ENCODE assay signal across 9 cellular contexts in genomic region chr6:22141271-22141745, GRCh38.
DNase-seq lines count a peak whose midpoint lies in the region; ATAC-seq and TF ChIP-seq lines count a peak whose summit lies in the region.
"Had no signal": no experiment of that assay in that cellular context is flagged by ENCODE, and none has a peak within 500 bp of the region (broad histone marks: within the 10 kb centered on the region; RNA-seq: fewer than 3 reads in every experiment).

No MANE protein-coding gene starts in this region.

- POLR2A ChIA-PET in activated CD4-positive, alpha-beta T cell treated with anti-CD3 and anti-CD28 coated beads, Interleukin-2, amount 10 ng/mL, durations not matched to agents 7 days and 5 days (lab: Charles Lee) = no interaction called here

- peaks cover 1% of the 10 kb centered on the region for H3K36me3 Mint-ChIP-seq in activated CD4-positive, alpha-beta T cell treated with anti-CD3 and anti-CD28 coated beads, Interleukin-2, amount 10 ng/mL, durations not matched to agents 7 days and 5 days (ENCODE audit: low read depth)

- no peak for TF ChIP-seq CTCF in GM10266 (IDR thresholded peaks at IDR 0.05; ENCODE audit: control insufficient read depth, insufficient read depth, low read depth, missing control alignments)

- H3K27ac Mint-ChIP-seq in stimulated activated naive CD8-positive, alpha-beta T cell treated with anti-CD3 and anti-CD28 coated beads, Interleukin-15, amount 100 ng/mL, for 72 hours = no peak overlapping the region
- H3K27ac Mint-ChIP-seq in activated CD4-positive, alpha-beta T cell treated with anti-CD3 and anti-CD28 coated beads, Interleukin-2, amount 10 ng/mL, durations not matched to agents 7 days and 5 days = no peak overlapping the region
- H3K27ac Mint-ChIP-seq: activated naive CD4-positive, alpha-beta T cell treated with anti-CD3 and anti-CD28 coated beads for 36 hours had no signal

- peaks cover 11% of the 10 kb centered on the region for H3K4me1 Mint-ChIP-seq in stimulated activated naive CD8-positive, alpha-beta T cell treated with anti-CD3 and anti-CD28 coated beads, Interleukin-15, amount 100 ng/mL, for 72 hours
- peaks cover 4% of the 10 kb centered on the region for H3K4me1 Mint-ChIP-seq in activated CD4-positive, alpha-beta T cell treated with anti-CD3 and anti-CD28 coated beads, Interleukin-2, amount 10 ng/mL, durations not matched to agents 7 days and 5 days

- intact Hi-C loops in left colon (cut with DNase I, micrococcal nuclease) = no loop called here

- peak; percentile 28 for ATAC-seq in stimulated activated naive CD8-positive, alpha-beta T cell treated with anti-CD3 and anti-CD28 coated beads, Interleukin-15, Interleukin-2, amounts not matched to agents 100 U/mL and 50 U/mL, for 24 hours
- no peak for ATAC-seq in stimulated activated naive CD8-positive, alpha-beta T cell treated with anti-CD3 and anti-CD28 coated beads, Interleukin-15, amount 100 ng/mL, for 72 hours
- ATAC-seq in SK-N-SH treated with all-trans-retinoic acid at 6 μM for 48 hours (peak; percentile 10; the same call in 2 of the 3 replicates), left colon (peak; percentile 22), GM18511 (IDR thresholded peaks at IDR 0.05; ENCODE audit: unreplicated experiment) (no peak)

- H3K27me3 Mint-ChIP-seq in stimulated activated naive CD8-positive, alpha-beta T cell treated with anti-CD3 and anti-CD28 coated beads, Interleukin-15, amount 100 ng/mL, for 72 hours = peaks cover 21% of the 10 kb centered on the region
- peaks cover 21% of the 10 kb centered on the region for H3K27me3 Mint-ChIP-seq in activated CD4-positive, alpha-beta T cell treated with anti-CD3 and anti-CD28 coated beads, Interleukin-2, amount 10 ng/mL, durations not matched to agents 7 days and 5 days

- CTCF ChIA-PET in activated CD4-positive, alpha-beta T cell treated with anti-CD3 and anti-CD28 coated beads, Interleukin-2, amount 10 ng/mL, durations not matched to agents 7 days and 5 days (lab: Charles Lee) = no interaction called here

- H3K4me3 Mint-ChIP-seq in stimulated activated naive CD8-positive, alpha-beta T cell treated with anti-CD3 and anti-CD28 coated beads, Interleukin-15, amount 100 ng/mL, for 72 hours = no peak overlapping the region
- H3K4me3 Mint-ChIP-seq in activated CD4-positive, alpha-beta T cell treated with anti-CD3 and anti-CD28 coated beads, Interleukin-2, amount 10 ng/mL, durations not matched to agents 7 days and 5 days = no peak overlapping the region
- H3K4me3 Mint-ChIP-seq: activated naive CD4-positive, alpha-beta T cell treated with anti-CD3 and anti-CD28 coated beads for 36 hours had no signal

- no peak for DNase-seq in stimulated activated naive CD8-positive, alpha-beta T cell treated with anti-CD3 and anti-CD28 coated beads, Interleukin-15, Interleukin-2, amounts not matched to agents 100 U/mL and 50 U/mL, for 24 hours
- DNase-seq in stimulated activated naive CD8-positive, alpha-beta T cell treated with anti-CD3 and anti-CD28 coated beads, Interleukin-15, amount 100 ng/mL, for 72 hours = no peak
- no peak for DNase-seq in left colon
- no peak for DNase-seq in NCI-H524 (lab: John Stamatoyannopoulos, UW)
- no peak for DNase-seq in GM10266 (ENCODE audit: extremely low spot score)
- DNase-seq in activated CD4-positive, alpha-beta T cell treated with anti-CD3 and anti-CD28 coated beads, Interleukin-2, amount 10 ng/mL, durations not matched to agents 7 days and 5 days = no peak
- DNase-seq: activated naive CD4-positive, alpha-beta T cell treated with anti-CD3 and anti-CD28 coated beads for 36 hours had no signal

- H3K9me3 Mint-ChIP-seq in stimulated activated naive CD8-positive, alpha-beta T cell treated with anti-CD3 and anti-CD28 coated beads, Interleukin-15, amount 100 ng/mL, for 72 hours = no peaks in the 10 kb centered on the region
- H3K9me3 Mint-ChIP-seq in activated CD4-positive, alpha-beta T cell treated with anti-CD3 and anti-CD28 coated beads, Interleukin-2, amount 10 ng/mL, durations not matched to agents 7 days and 5 days = no peaks in the 10 kb centered on the region
- H3K9me3 Mint-ChIP-seq: activated naive CD4-positive, alpha-beta T cell treated with anti-CD3 and anti-CD28 coated beads for 36 hours had no signal

TF ChIP-seq in SK-N-SH treated with all-trans-retinoic acid at 6 μM for 48 hours, 23 proteins besides CTCF, POLR2A, EP300 and RAD21 (continues in another document):
- peak; percentile 79 for TF ChIP-seq ISL1 (CRISPR knock-in tag; IDR thresholded peaks at IDR 0.05)
- TF ChIP-seq ZFP30 (CRISPR knock-in tag; IDR thresholded peaks at IDR 0.05) = peak; percentile 72; the same call in 1 of the 2 replicates
- TF ChIP-seq ZNF8 (CRISPR knock-in tag; IDR thresholded peaks at IDR 0.05) = no peak
- no peak for TF ChIP-seq TOX (CRISPR knock-in tag; IDR thresholded peaks at IDR 0.05; ENCODE audit: borderline replicate concordance)
- no peak for TF ChIP-seq GLIS3 (CRISPR knock-in tag; IDR thresholded peaks at IDR 0.05)
- no peak for TF ChIP-seq ESRRG (CRISPR knock-in tag; IDR thresholded peaks at IDR 0.05)
- no peak for TF ChIP-seq OSR1 (CRISPR knock-in tag; IDR thresholded peaks at IDR 0.05)
- TF ChIP-seq, protein P1, sequence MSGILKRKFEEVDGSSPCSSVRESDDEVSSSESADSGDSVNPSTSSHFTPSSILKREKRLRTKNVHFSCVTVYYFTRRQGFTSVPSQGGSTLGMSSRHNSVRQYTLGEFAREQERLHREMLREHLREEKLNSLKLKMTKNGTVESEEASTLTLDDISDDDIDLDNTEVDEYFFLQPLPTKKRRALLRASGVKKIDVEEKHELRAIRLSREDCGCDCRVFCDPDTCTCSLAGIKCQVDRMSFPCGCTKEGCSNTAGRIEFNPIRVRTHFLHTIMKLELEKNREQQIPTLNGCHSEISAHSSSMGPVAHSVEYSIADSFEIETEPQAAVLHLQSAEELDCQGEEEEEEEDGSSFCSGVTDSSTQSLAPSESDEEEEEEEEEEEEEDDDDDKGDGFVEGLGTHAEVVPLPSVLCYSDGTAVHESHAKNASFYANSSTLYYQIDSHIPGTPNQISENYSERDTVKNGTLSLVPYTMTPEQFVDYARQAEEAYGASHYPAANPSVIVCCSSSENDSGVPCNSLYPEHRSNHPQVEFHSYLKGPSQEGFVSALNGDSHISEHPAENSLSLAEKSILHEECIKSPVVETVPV (CRISPR knock-in tag; IDR thresholded peaks at IDR 0.05) = no peak
- no peak for TF ChIP-seq BACH2 (CRISPR knock-in tag; IDR thresholded peaks at IDR 0.05; ENCODE audit: borderline replicate concordance)
- TF ChIP-seq SNAI2 (CRISPR knock-in tag; IDR thresholded peaks at IDR 0.05) = no peak
- 0 out of 2 replicates have a peak, but pooled peaks have one; percentile 16 for TF ChIP-seq CSDC2 (CRISPR knock-in tag; IDR thresholded peaks at IDR 0.05)
- TF ChIP-seq ZNF565 (CRISPR knock-in tag; conservative IDR thresholded peaks at IDR 0.05; ENCODE audit: low read depth) = no peak
- no peak for TF ChIP-seq ZC3H10 (CRISPR knock-in tag; IDR thresholded peaks at IDR 0.05)
- TF ChIP-seq, protein P2, sequence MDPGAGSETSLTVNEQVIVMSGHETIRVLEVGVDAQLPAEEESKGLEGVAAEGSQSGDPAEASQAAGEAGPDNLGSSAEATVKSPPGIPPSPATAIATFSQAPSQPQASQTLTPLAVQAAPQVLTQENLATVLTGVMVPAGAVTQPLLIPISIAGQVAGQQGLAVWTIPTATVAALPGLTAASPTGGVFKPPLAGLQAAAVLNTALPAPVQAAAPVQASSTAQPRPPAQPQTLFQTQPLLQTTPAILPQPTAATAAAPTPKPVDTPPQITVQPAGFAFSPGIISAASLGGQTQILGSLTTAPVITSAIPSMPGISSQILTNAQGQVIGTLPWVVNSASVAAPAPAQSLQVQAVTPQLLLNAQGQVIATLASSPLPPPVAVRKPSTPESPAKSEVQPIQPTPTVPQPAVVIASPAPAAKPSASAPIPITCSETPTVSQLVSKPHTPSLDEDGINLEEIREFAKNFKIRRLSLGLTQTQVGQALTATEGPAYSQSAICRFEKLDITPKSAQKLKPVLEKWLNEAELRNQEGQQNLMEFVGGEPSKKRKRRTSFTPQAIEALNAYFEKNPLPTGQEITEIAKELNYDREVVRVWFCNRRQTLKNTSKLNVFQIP (CRISPR knock-in tag; IDR thresholded peaks at IDR 0.05; ENCODE audit: borderline replicate concordance, low read depth) = no peak
- 0 out of 2 replicates have a peak, but pooled peaks have one; percentile 40 for TF ChIP-seq RARB (CRISPR knock-in tag; IDR thresholded peaks at IDR 0.05)
- no peak for TF ChIP-seq ARNTL (CRISPR knock-in tag; IDR thresholded peaks at IDR 0.05; ENCODE audit: borderline replicate concordance, low read depth)
- no peak for TF ChIP-seq PPARA (CRISPR knock-in tag; IDR thresholded peaks at IDR 0.05; ENCODE audit: borderline replicate concordance)
- TF ChIP-seq PATZ1 (CRISPR knock-in tag; IDR thresholded peaks at IDR 0.05; ENCODE audit: borderline replicate concordance) = no peak

Comparison
In these comparisons a context has a peak if more than half of its experiments do, and no peak if none do; other contexts are left out.
1. ATAC-seq: peak in stimulated activated naive CD8-positive, alpha-beta T cell treated with anti-CD3 and anti-CD28 coated beads, Interleukin-15, Interleukin-2, amounts not matched to agents 100 U/mL and 50 U/mL, for 24 hours (single experiment), SK-N-SH treated with all-trans-retinoic acid at 6 μM for 48 hours (single experiment) and left colon (single experiment); none in stimulated activated naive CD8-positive, alpha-beta T cell treated with anti-CD3 and anti-CD28 coated beads, Interleukin-15, amount 100 ng/mL, for 72 hours (single experiment) and GM18511 (single experiment).